Comparison of ENCODE assay signal across 11 cellular contexts in genomic region chr20:37308098-37309050, GRCh38. TPM values are rescaled to one million over a fixed set of nuclear protein-coding genes. Genes with fewer than 3 reads are reported as not detected.
A peak's percentile ranks its signal among the peaks of the same experiment; 100 is the strongest.
DNase-seq lines count a peak whose midpoint lies in the region; ATAC-seq and TF ChIP-seq lines count a peak whose summit lies in the region.
"Had no signal": no experiment of that assay in that cellular context is flagged by ENCODE, and none has a peak within 500 bp of the region (broad histone marks: within the 10 kb centered on the region; RNA-seq: fewer than 3 reads in every experiment).

No MANE protein-coding gene starts in this region.

- H3K9me3 ChIP-seq in endocrine pancreas (ENCODE audit: control insufficient read depth, low read length) (no peaks in the 10 kb centered on the region), uterus (no peaks in the 10 kb centered on the region), osteoblast (ENCODE audit: low read depth, low read length) (no peaks in the 10 kb centered on the region)

- H3K4me1 ChIP-seq in endocrine pancreas (ENCODE audit: control insufficient read depth, insufficient read depth, low read length) (no peaks in the 10 kb centered on the region), uterus (peaks cover under 1 to 13% of the 10 kb centered on the region in 2 donors), osteoblast (ENCODE audit: insufficient read depth, low read length) (peaks cover 10% of the 10 kb centered on the region)

- TF ChIP-seq CTCF in uterus (IDR thresholded peaks at IDR 0.05) (no peak), osteoblast (IDR thresholded peaks at IDR 0.05; ENCODE audit: extremely low read depth, low read depth, low read length) (no peak)

- H3K27me3 ChIP-seq in endocrine pancreas (ENCODE audit: control insufficient read depth, insufficient read depth, low read length) = no peaks in the 10 kb centered on the region
- no peaks in the 10 kb centered on the region for H3K27me3 ChIP-seq in uterus
- no peaks in the 10 kb centered on the region for H3K27me3 ChIP-seq in osteoblast (ENCODE audit: insufficient read depth, low read length)

- intact Hi-C loops in uterus (cut with DNase I; ENCODE audit: low total_unique reads) = no loop called here

- no peak for TF ChIP-seq POLR2A in uterus (IDR thresholded peaks at IDR 0.05)

- no peaks in the 10 kb centered on the region for H4K20me1 ChIP-seq in osteoblast (ENCODE audit: insufficient read depth, low read length)

- peak; percentile 75 for ATAC-seq in HG03097 (IDR thresholded peaks at IDR 0.05; ENCODE audit: low FRiP score, unreplicated experiment)

- peak overlapping the region; percentile 41 to 86 for H3K27ac ChIP-seq in uterus
- no peak overlapping the region for H3K27ac ChIP-seq in osteoblast (ENCODE audit: low read depth, low read length)

- no peak overlapping the region for H3K4me3 ChIP-seq in endocrine pancreas (ENCODE audit: control insufficient read depth, insufficient read depth, low read length)
- H3K4me3 ChIP-seq in uterus = no peak overlapping the region
- H3K4me3 ChIP-seq in osteoblast (ENCODE audit: insufficient read depth, low read length) = no peak overlapping the region

- no peaks in the 10 kb centered on the region for H3K36me3 ChIP-seq in endocrine pancreas (ENCODE audit: control insufficient read depth, insufficient read depth, low read length)
- no peaks in the 10 kb centered on the region for H3K36me3 ChIP-seq in uterus
- peaks cover 15% of the 10 kb centered on the region for H3K36me3 ChIP-seq in osteoblast (ENCODE audit: insufficient read depth, low read length)

- H2AFZ ChIP-seq in osteoblast (ENCODE audit: low read length) = no peak overlapping the region

- peak; percentile 14 for DNase-seq in stimulated activated CD4-positive, alpha-beta T cell treated with anti-CD3 and anti-CD28 coated beads, Interleukin-15, amount 100 ng/mL, for 24 hours
- no peak for DNase-seq in stimulated activated CD4-positive, alpha-beta T cell treated with anti-CD3 and anti-CD28 coated beads, Interleukin-2, amount 100 ng/mL, for 48 hours
- DNase-seq in uterus (no peak), osteoblast (ENCODE audit: insufficient read length, low spot score, missing footprints) (no peak), SHP77 (lab: John Stamatoyannopoulos, UW) (no peak)
- DNase-seq in stimulated activated naive CD4-positive, alpha-beta T cell (lab: John Stamatoyannopoulos, UW) = no peak
- DNase-seq: C1 segment of cervical spinal cord, NCI-H1048 had no signal

- peak overlapping the region; percentile 10 for H3K9ac ChIP-seq in endocrine pancreas (ENCODE audit: control insufficient read depth, insufficient read depth, low read length)

- no peak overlapping the region for H3K4me2 ChIP-seq in osteoblast (ENCODE audit: insufficient read depth, low read length)

- H3K79me2 ChIP-seq in osteoblast (ENCODE audit: insufficient read depth, low read length) = peaks cover 72% of the 10 kb centered on the region

RNA-seq across cellular contexts. Expression of gene MANBAL, which starts 18.9 kb away (rescaled TPM):
- 10 to 100 TPM; 33.8 to 78.3 (median 43.5) TPM for total RNA-seq in uterus
- 14.1 and 17.7 TPM in 2 replicates for total RNA-seq in osteoblast

RNA-seq across cellular contexts. Expression of gene SRC, which starts 37.6 kb away (rescaled TPM):
- total RNA-seq in uterus (100 to 1,000 TPM in 1 of 4 donors, 10 to 100 TPM in 3; 25.0 to 110 (median 34.1) TPM), osteoblast (22.1 and 22.4 TPM in 2 replicates)

RNA-seq across cellular contexts. Expression of gene GHRH, which starts 46.8 kb away (rescaled TPM):
- total RNA-seq in uterus (not detected), osteoblast (not detected in 2 replicates)
- total RNA-seq: mononuclear cell had no signal
